7 cellular contexts compared by ENCODE assay signal in genomic region chr15:63487758-63488431, GRCh38. TPM values are rescaled to one million over a fixed set of nuclear protein-coding genes. Genes with fewer than 3 reads are reported as not detected.
DNase-seq lines count a peak whose midpoint lies in the region; ATAC-seq, FAIRE-seq and TF ChIP-seq lines count a peak whose summit lies in the region.
"Not testable (repeated sequence)": the region's sequence is repeated elsewhere in the genome, so short reads cannot be mapped to it uniquely, and the experiment has no call there.

No MANE protein-coding gene starts in this region.

- dilution Hi-C loops in IMR-90 (cut with HindIII; ENCODE audit: low sequenced_read_pairs, unreplicated experiment) = not testable (repeated sequence)

- in situ Hi-C loops in IMR-90 (cut with MboI; ENCODE audit: low sequenced_read_pairs); HepG2 (cut with HindIII; ENCODE audit: extremely low pct_ligation_motif_present, low pct_unique_long_range_greater_than_20kb): not testable (repeated sequence)

- not testable (repeated sequence) for H2BK120ac ChIP-seq in IMR-90 (ENCODE audit: low read depth, low read length)

- H3K18ac ChIP-seq in IMR-90 (ENCODE audit: low read depth, low read length) = not testable (repeated sequence)

- peaks cover 12% of the 10 kb centered on the region for H3K4me1 ChIP-seq in IMR-90 (ENCODE audit: control insufficient read depth, insufficient read depth, low read length)
- peaks cover 62% of the 10 kb centered on the region for H3K4me1 ChIP-seq in HepG2 (ENCODE audit: insufficient read depth, low read length)

- not testable (repeated sequence) for H3K4me3 ChIP-seq in IMR-90 (ENCODE audit: insufficient read depth, low read depth, low read length); HepG2 (replicated peaks in 1 of 3; ENCODE audit: insufficient read depth in 1 of 3, low read depth in 2 of 3, low read length in 3 of 3)

- H4K20me1 ChIP-seq in IMR-90 (ENCODE audit: insufficient read depth, low read length); HepG2 (ENCODE audit: insufficient read depth, low read length): not testable (repeated sequence)

- H3K9me3 Mint-ChIP-seq in CD14-positive monocyte; activated CD4-positive, alpha-beta memory T cell treated with anti-CD3 and anti-CD28 coated beads, Interleukin-2, amount 10 ng/mL, durations not matched to agents 7 days and 5 days; dendritic cell treated with granulocyte-macrophage colony-stimulating factor and Interleukin-4, amounts not matched to agents 40 ng/mL and 50 ng/mL, for 4 days; osteocyte (ENCODE audit: unreplicated experiment): not testable (repeated sequence)

- not testable (repeated sequence) for H2BK20ac ChIP-seq in IMR-90 (ENCODE audit: low read depth, low read length)

- H3K4me1 Mint-ChIP-seq in CD14-positive monocyte (peaks cover 84% of the 10 kb centered on the region), osteocyte (ENCODE audit: unreplicated experiment) (peaks cover 25% of the 10 kb centered on the region)
- peaks cover 58% of the 10 kb centered on the region for H3K4me1 Mint-ChIP-seq in activated CD4-positive, alpha-beta memory T cell treated with anti-CD3 and anti-CD28 coated beads, Interleukin-2, amount 10 ng/mL, durations not matched to agents 7 days and 5 days
- H3K4me1 Mint-ChIP-seq in dendritic cell treated with granulocyte-macrophage colony-stimulating factor and Interleukin-4, amounts not matched to agents 40 ng/mL and 50 ng/mL, for 4 days (ENCODE audit: low read depth) = peaks cover 71% of the 10 kb centered on the region

- not testable (repeated sequence) for H3K14ac ChIP-seq in IMR-90 (replicated peaks; ENCODE audit: low read depth, low read length)

- not testable (repeated sequence) for H4K5ac ChIP-seq in IMR-90 (ENCODE audit: low read depth, low read length)

- not testable (repeated sequence) for H2AFZ ChIP-seq in IMR-90 (replicated peaks; ENCODE audit: low read length, poor library complexity); HepG2 (ENCODE audit: low read length)

- not testable (repeated sequence) for H3K27ac ChIP-seq in IMR-90 (ENCODE audit: insufficient read depth, low read length); HepG2 (ENCODE audit: extremely low read length, insufficient read depth, low read length)

- not testable (repeated sequence) for FAIRE-seq in HepG2 (lab: Jason Lieb, UNC)

- not testable (repeated sequence) for H3K27me3 ChIP-seq in IMR-90 (ENCODE audit: control insufficient read depth, insufficient read depth, low read length); HepG2 (ENCODE audit: control insufficient read depth in 1 of 2, insufficient read depth in 2 of 2, low read length in 2 of 2)

- H3K4me3 Mint-ChIP-seq in CD14-positive monocyte = peak overlapping the region; percentile 51 to 81
- H3K4me3 Mint-ChIP-seq in activated CD4-positive, alpha-beta memory T cell treated with anti-CD3 and anti-CD28 coated beads, Interleukin-2, amount 10 ng/mL, durations not matched to agents 7 days and 5 days; dendritic cell treated with granulocyte-macrophage colony-stimulating factor and Interleukin-4, amounts not matched to agents 40 ng/mL and 50 ng/mL, for 4 days; osteocyte (ENCODE audit: unreplicated experiment): not testable (repeated sequence)

- H2AK9ac ChIP-seq in IMR-90 (replicated peaks; ENCODE audit: low read depth, low read length, poor library complexity) = not testable (repeated sequence)

- BruUV-seq in IMR-90 (replicated peaks; lab: Mats Ljungman, UMichigan); HepG2 (replicated peaks; lab: Mats Ljungman, UMichigan): not testable (repeated sequence)

- TF ChIP-seq EP300 in HepG2 (IDR thresholded peaks at IDR 0.05; ENCODE audit: low read depth in 2 of 2, low read length in 2 of 2); HepG2 (CRISPR knock-in tag; IDR thresholded peaks at IDR 0.05; ENCODE audit: borderline replicate concordance): not testable (repeated sequence)

- DNase-seq in CD14-positive monocyte (ENCODE audit: low spot score) = peak; percentile 61
- not testable (repeated sequence) for DNase-seq in IMR-90; HepG2 (ENCODE audit: low spot score)
- peak; percentile 33 for DNase-seq in NOMO-1 treated with DMSO at 0.1 percent for 48 hours (lab: John Stamatoyannopoulos, UW; ENCODE audit: unreplicated experiment)
- peak; percentile 10 for DNase-seq in activated CD4-positive, alpha-beta memory T cell treated with anti-CD3 and anti-CD28 coated beads, Interleukin-2, amount 10 ng/mL, durations not matched to agents 7 days and 5 days
- peak; percentile 67 for DNase-seq in osteocyte (ENCODE audit: extremely low spot score, unreplicated experiment)

- CTCF ChIA-PET in IMR-90 (lab: Yijun Ruan, JAX) (interaction anchor here (0.6 to 1.4 kb wide), 5 partner anchors 8 to 145 kb away, joined by 3 to 5 read pairs (median 4); partner anchors contain the start of gene USP3), HepG2 (lab: Yijun Ruan, JAX; ENCODE audit: low intra/inter-chr PET ratio, low total read pairs) (interaction anchor here (1.3 to 1.8 kb wide), 2 partner anchors 21 to 112 kb away, joined by 7 to 9 read pairs; no protein-coding TSS in a partner anchor)
- CTCF ChIA-PET in activated CD4-positive, alpha-beta memory T cell treated with anti-CD3 and anti-CD28 coated beads, Interleukin-2, amount 10 ng/mL, durations not matched to agents 7 days and 5 days (lab: Charles Lee) = interaction anchor here (0.6 to 3.2 kb wide), 23 partner anchors 9 to 606 kb away, joined by 3 to 56 read pairs (median 5); partner anchors contain the start of genes CIAO2A and USP3

- not testable (repeated sequence) for H3K9me3 ChIP-seq in IMR-90 (ENCODE audit: control insufficient read depth, insufficient read depth, low read length); HepG2 (ENCODE audit: low read length)

- peaks cover 16% of the 10 kb centered on the region for H3K9me1 ChIP-seq in IMR-90 (ENCODE audit: insufficient read depth, low read length)

- POLR2A ChIA-PET in IMR-90 (lab: Charles Lee; ENCODE audit: unreplicated experiment) = interaction anchor here (1.1 kb wide), 1 partner anchor 11 kb away, joined by 5 read pairs; no protein-coding TSS in a partner anchor
- POLR2A ChIA-PET in activated CD4-positive, alpha-beta memory T cell treated with anti-CD3 and anti-CD28 coated beads, Interleukin-2, amount 10 ng/mL, durations not matched to agents 7 days and 5 days (lab: Charles Lee) = interaction anchor here (0.8 to 5.1 kb wide), 5 partner anchors 9 to 113 kb away, joined by 3 to 81 read pairs (median 4); partner anchors contain the start of gene USP3
- POLR2A ChIA-PET in HepG2 (lab: Yijun Ruan, JAX) = interaction anchor here (0.9 to 1.5 kb wide), 5 partner anchors 10 to 17 kb away, joined by 3 to 19 read pairs (median 5); partner anchors contain the start of gene USP3

- intact Hi-C loops in CD14-positive monocyte (cut with micrococcal nuclease); IMR-90 (cut with micrococcal nuclease); HepG2 (cut with micrococcal nuclease; ENCODE audit: unreplicated experiment): not testable (repeated sequence)
- intact Hi-C loops in dendritic cell treated with granulocyte-macrophage colony-stimulating factor and Interleukin-4, amounts not matched to agents 40 ng/mL and 50 ng/mL, for 4 days (cut with micrococcal nuclease) = loop anchor here (1.0 kb wide), 1 partner anchor 16 kb away; the partner anchor contains the start of gene USP3

- TF ChIP-seq POLR2A in IMR-90 (IDR thresholded peaks at IDR 0.05; ENCODE audit: low read depth, low read length); HepG2 (IDR thresholded peaks at IDR 0.05; ENCODE audit: insufficient read depth in 1 of 2, low read depth in 2 of 2, low read length in 2 of 2): not testable (repeated sequence)

- not testable (repeated sequence) for H4K8ac ChIP-seq in IMR-90 (ENCODE audit: low read depth in 2 of 2, low read length in 2 of 2)

- TF ChIP-seq RAD21 in IMR-90 (IDR thresholded peaks at IDR 0.05; ENCODE audit: low read length); HepG2 (CRISPR knock-in tag; IDR thresholded peaks at IDR 0.05): not testable (repeated sequence)

- H3K4me2 ChIP-seq in IMR-90 (ENCODE audit: low read depth, low read length); HepG2 (ENCODE audit: low read depth, low read length): not testable (repeated sequence)

- H2BK5ac ChIP-seq in IMR-90 (ENCODE audit: low read depth, low read length, poor library complexity, severe bottlenecking) = not testable (repeated sequence)

- H3K4ac ChIP-seq in IMR-90 (ENCODE audit: low read depth, low read length) = not testable (repeated sequence)

- H3K79me2 ChIP-seq in HepG2 (ENCODE audit: insufficient read depth, low read length) = not testable (repeated sequence)

- H3K36me3 Mint-ChIP-seq in CD14-positive monocyte = peaks cover 2 to 16% of the 10 kb centered on the region in 2 donors
- H3K36me3 Mint-ChIP-seq in activated CD4-positive, alpha-beta memory T cell treated with anti-CD3 and anti-CD28 coated beads, Interleukin-2, amount 10 ng/mL, durations not matched to agents 7 days and 5 days (ENCODE audit: low read depth); dendritic cell treated with granulocyte-macrophage colony-stimulating factor and Interleukin-4, amounts not matched to agents 40 ng/mL and 50 ng/mL, for 4 days (ENCODE audit: low read depth); osteocyte (ENCODE audit: unreplicated experiment): not testable (repeated sequence)

- H2BK15ac ChIP-seq in IMR-90 (ENCODE audit: low read depth, low read length) = not testable (repeated sequence)

- peak overlapping the region in 5 of 7 donors; percentile 98 to 100 (median 99) for H3K27ac Mint-ChIP-seq in CD14-positive monocyte
- not testable (repeated sequence) for H3K27ac Mint-ChIP-seq in activated CD4-positive, alpha-beta memory T cell treated with anti-CD3 and anti-CD28 coated beads, Interleukin-2, amount 10 ng/mL, durations not matched to agents 7 days and 5 days; osteocyte (ENCODE audit: unreplicated experiment)
- peak overlapping the region; percentile 98 for H3K27ac Mint-ChIP-seq in dendritic cell treated with granulocyte-macrophage colony-stimulating factor and Interleukin-4, amounts not matched to agents 40 ng/mL and 50 ng/mL, for 4 days

- H3K79me1 ChIP-seq in IMR-90 (ENCODE audit: low read depth in 1 of 2, low read length in 2 of 2) = not testable (repeated sequence)

- not testable (repeated sequence) for H3K27me3 Mint-ChIP-seq in CD14-positive monocyte (ENCODE audit: low read depth in 3 of 3); activated CD4-positive, alpha-beta memory T cell treated with anti-CD3 and anti-CD28 coated beads, Interleukin-2, amount 10 ng/mL, durations not matched to agents 7 days and 5 days; dendritic cell treated with granulocyte-macrophage colony-stimulating factor and Interleukin-4, amounts not matched to agents 40 ng/mL and 50 ng/mL, for 4 days; osteocyte (ENCODE audit: unreplicated experiment)

- H4K91ac ChIP-seq in IMR-90 (ENCODE audit: insufficient read depth, low read depth, low read length) = not testable (repeated sequence)

- not testable (repeated sequence) for ATAC-seq in IMR-90 (ENCODE audit: low read depth); HepG2

- not testable (repeated sequence) for H3K56ac ChIP-seq in IMR-90 (ENCODE audit: extremely low read depth, insufficient read depth, low read length)

- WGBS in IMR-90 (ENCODE audit: extremely low coverage in 2 of 2, insufficient read length in 1 of 2), 2 experiments = no CpG with 5 or more reads among the region's 11 CpGs
- 66% methylated on average over 11 of the region's 11 CpGs for WGBS in HepG2 (ENCODE audit: low lambda C conversion rate)

- H3K9ac ChIP-seq in IMR-90 (ENCODE audit: low read depth, low read length); HepG2 (ENCODE audit: insufficient read depth, low read depth, low read length): not testable (repeated sequence)

- H2AK5ac ChIP-seq in IMR-90 (ENCODE audit: low read depth, low read length) = not testable (repeated sequence)

- TF ChIP-seq CTCF in CD14-positive monocyte (IDR thresholded peaks at IDR 0.05); IMR-90 (conservative IDR thresholded peaks at IDR 0.05; ENCODE audit: low read depth, low read length); HepG2 (CRISPR knock-in tag; IDR thresholded peaks at IDR 0.05); osteocyte (IDR thresholded peaks at IDR 0.05): not testable (repeated sequence)

- H3K23ac ChIP-seq in IMR-90 (ENCODE audit: low read depth, low read length) = not testable (repeated sequence)

- not testable (repeated sequence) for H3K36me3 ChIP-seq in IMR-90 (ENCODE audit: control insufficient read depth, insufficient read depth, low read length); HepG2 (replicated peaks in 1 of 2; ENCODE audit: control insufficient read depth in 1 of 2, insufficient read depth in 2 of 2, low read length in 2 of 2)

RNA-seq across cellular contexts. Expression of gene USP3, which starts 16.5 kb away (rescaled TPM):
- polyA plus RNA-seq in CD14-positive monocyte = 100 to 1,000 TPM in 1 of 2 donors, 10 to 100 TPM in 1; 91.4 to 122 TPM
- total RNA-seq in IMR-90 (2012; rRNA removed) = 46.7 and 52.3 TPM in 2 replicates
- 13.7 and 17.3 TPM in 2 replicates for polyA plus RNA-seq in IMR-90 (2012; rRNA removed)
- polyA plus RNA-seq in IMR-90 (2012; cell fraction: cytosol; rRNA removed) = 6.2 and 15.2 TPM in 2 replicates
- polyA plus RNA-seq in IMR-90 (2012; cell fraction: nucleus; rRNA removed; ENCODE audit: low replicate concordance) = 23.8 and 84.1 TPM in 2 replicates
- 10 to 100 TPM; 67.9 to 68.7 TPM for total RNA-seq in activated CD4-positive, alpha-beta memory T cell treated with anti-CD3 and anti-CD28 coated beads, Interleukin-2, amount 10 ng/mL, durations not matched to agents 7 days and 5 days
- total RNA-seq in HepG2 (2016; rRNA removed; fragmentation: Illumina TruSeq; extraction: Trizol) = 55.9 and 61.2 TPM in 2 replicates
- 201 and 217 TPM in 2 replicates for total RNA-seq in HepG2 (2016; cell fraction: cytosol; rRNA removed; fragmentation: Illumina TruSeq; extraction: Trizol; ENCODE audit: low read depth)
- total RNA-seq in HepG2 (2016; cell fraction: insoluble cytoplasmic fraction; rRNA removed; fragmentation: Illumina TruSeq; extraction: Trizol) = 52.9 and 64.6 TPM in 2 replicates
- 111 and 117 TPM in 2 replicates for total RNA-seq in HepG2 (2016; cell fraction: membrane; rRNA removed; fragmentation: Illumina TruSeq; extraction: Trizol)
- total RNA-seq in HepG2 (2016; cell fraction: nucleus; rRNA removed; fragmentation: Illumina TruSeq; extraction: Trizol) = 87.7 and 94.7 TPM in 2 replicates
- 14.3 and 16.0 TPM in 2 replicates for polyA plus RNA-seq in HepG2 (2011; rRNA removed)
- 10.3 and 13.3 TPM in 2 replicates for polyA plus RNA-seq in HepG2 (2011; cell fraction: cytosol; rRNA removed)
- polyA plus RNA-seq in HepG2 (2011; cell fraction: nucleus; rRNA removed) = 39.8 and 44.5 TPM in 2 replicates
- polyA plus RNA-seq in HepG2 (2012) = 36.2 and 40.8 TPM in 2 replicates
- 10.3 and 13.7 TPM in 2 replicates for polyA plus RNA-seq in HepG2 (2016; cell fraction: cytosol; fragmentation: Illumina TruSeq; extraction: Trizol; ENCODE audit: low read depth)
- polyA plus RNA-seq in HepG2 (2016; cell fraction: insoluble cytoplasmic fraction; fragmentation: Illumina TruSeq; extraction: Trizol; ENCODE audit: low read depth) = 42.1 and 42.7 TPM in 2 replicates
- 25.5 and 25.9 TPM in 2 replicates for polyA plus RNA-seq in HepG2 (2016; cell fraction: membrane; fragmentation: Illumina TruSeq; extraction: Trizol; ENCODE audit: low read depth)
- 86.8 and 90.5 TPM in 2 replicates for polyA plus RNA-seq in HepG2 (2016; cell fraction: nucleus; fragmentation: Illumina TruSeq; extraction: Trizol; ENCODE audit: insufficient read depth, low read depth)
- polyA minus RNA-seq in HepG2 (2011; rRNA and poly(A)+ RNA removed; ENCODE audit: low replicate concordance) = 30.9 and 34.8 TPM in 2 replicates
- polyA minus RNA-seq in HepG2 (2011; cell fraction: cytosol; rRNA and poly(A)+ RNA removed) = 30.4 and 30.9 TPM in 2 replicates
- polyA minus RNA-seq in HepG2 (2011; cell fraction: nucleus; rRNA and poly(A)+ RNA removed) = 88.7 and 110 TPM in 2 replicates
- total RNA-seq in osteocyte = 41.2 and 45.9 TPM in 2 replicates
